ENCODE assay signal across 7 cellular contexts in the genomic region with DNA sequence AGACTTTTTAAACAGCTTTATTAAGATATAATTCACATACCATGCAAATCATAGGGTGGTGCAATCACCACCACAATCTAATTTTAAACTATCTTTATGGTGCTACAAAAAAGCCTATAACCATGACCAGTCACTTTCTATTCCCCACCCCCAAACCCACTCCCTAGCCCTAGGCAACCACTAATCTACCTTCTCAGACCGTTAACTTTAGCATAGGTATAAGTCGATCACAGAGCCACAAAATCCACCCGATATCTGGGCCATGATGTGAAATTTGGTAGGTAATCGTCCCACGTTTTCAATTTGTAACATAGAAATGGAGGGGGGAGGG. TPM values are rescaled to one million over a fixed set of nuclear protein-coding genes. Genes with fewer than 3 reads are reported as not detected.
A peak's percentile ranks its signal among the peaks of the same experiment; 100 is the strongest.
DNase-seq lines count a peak whose midpoint lies in the region; ATAC-seq and TF ChIP-seq lines count a peak whose summit lies in the region.

No MANE protein-coding gene starts in this region.

- H3K27me3 ChIP-seq in right lobe of liver (no peaks in the 10 kb centered on the region), upper lobe of left lung (no peaks in the 10 kb centered on the region)

- no peak for TF ChIP-seq EP300 in upper lobe of left lung (IDR thresholded peaks at IDR 0.05)

- TF ChIP-seq POLR2A in right lobe of liver (IDR thresholded peaks at IDR 0.05) = no peak
- no peak for TF ChIP-seq POLR2A in upper lobe of left lung (IDR thresholded peaks at IDR 0.05)

- H3K9me3 ChIP-seq in right lobe of liver (no peaks in the 10 kb centered on the region), upper lobe of left lung (no peaks in the 10 kb centered on the region)

- H3K4me3 ChIP-seq in right lobe of liver (peak overlapping the region; percentile 80 to 81 (median 81)), upper lobe of left lung (peak overlapping the region; percentile 65 to 95 (median 80))

- no peak for TF ChIP-seq CTCF in right lobe of liver (IDR thresholded peaks at IDR 0.05)
- TF ChIP-seq CTCF in upper lobe of left lung (IDR thresholded peaks at IDR 0.05) = no peak

- DNase-seq in right lobe of liver (no peak), upper lobe of left lung (no peak), SKM-1 (lab: John Stamatoyannopoulos, UW; ENCODE audit: unreplicated experiment) (no peak), NCI-H2196 (lab: John Stamatoyannopoulos, UW; ENCODE audit: unreplicated experiment) (no peak)

- H3K36me3 ChIP-seq in right lobe of liver = peaks cover 0 to 31% (median 13%) of the 10 kb centered on the region in 4 donors
- peaks cover 8 to 32% (median 27%) of the 10 kb centered on the region in 4 donors for H3K36me3 ChIP-seq in upper lobe of left lung

- ATAC-seq in GM21381 (IDR thresholded peaks at IDR 0.05; ENCODE audit: unreplicated experiment) (peak; percentile 4), HG03457 (IDR thresholded peaks at IDR 0.05; ENCODE audit: unreplicated experiment) (peak; percentile 9), right lobe of liver (peak in 3 of 4 donors; percentile 4 to 8 (median 5)), upper lobe of left lung (ENCODE audit: low FRiP score in 2 of 2) (peak in 1 of 2 donors; percentile 1)

- H3K4me1 ChIP-seq in right lobe of liver (peaks cover 0 to 16% (median 7%) of the 10 kb centered on the region in 4 donors), upper lobe of left lung (peaks cover 15 to 28% (median 18%) of the 10 kb centered on the region in 4 donors)

- WGBS in right lobe of liver (ENCODE audit: insufficient coverage, low coverage, low lambda C conversion rate, missing lambda C conversion rate) = 0% methylated on average over 5 of the region's 5 CpGs
- 0% methylated on average over 5 of the region's 5 CpGs for WGBS in upper lobe of left lung, 2 donors

- H3K27ac ChIP-seq in angular gyrus (ENCODE audit: low read depth, low read length) = peak overlapping the region; percentile 88
- peak overlapping the region; percentile 79 to 91 (median 89) for H3K27ac ChIP-seq in right lobe of liver
- H3K27ac ChIP-seq in upper lobe of left lung = peak overlapping the region; percentile 88 to 95 (median 93)

- intact Hi-C loops in right lobe of liver (cut with DNase I) = no loop called here

RNA-seq across cellular contexts. Expression of a gene that starts 0.5 kb away (rescaled TPM):
- total RNA-seq in right lobe of liver (10 to 100 TPM; 14.2 to 19.0 (median 16.6) TPM), upper lobe of left lung (10 to 100 TPM; 25.5 to 37.2 (median 32.8) TPM)

RNA-seq across cellular contexts. Expression of a gene that starts 44.9 kb away (rescaled TPM):
- under 1 TPM in 4 of 6 experiments, not detected in 2; 0.35 to 0.88 (median 0.72) TPM for total RNA-seq in right lobe of liver
- total RNA-seq in upper lobe of left lung = 1 to 10 TPM in 2 of 6 donors, under 1 TPM in 1, not detected in 3; 0.60 to 9.4 (median 1.2) TPM
